Comparison of ENCODE assay signal across 9 cellular contexts in the genomic region with DNA sequence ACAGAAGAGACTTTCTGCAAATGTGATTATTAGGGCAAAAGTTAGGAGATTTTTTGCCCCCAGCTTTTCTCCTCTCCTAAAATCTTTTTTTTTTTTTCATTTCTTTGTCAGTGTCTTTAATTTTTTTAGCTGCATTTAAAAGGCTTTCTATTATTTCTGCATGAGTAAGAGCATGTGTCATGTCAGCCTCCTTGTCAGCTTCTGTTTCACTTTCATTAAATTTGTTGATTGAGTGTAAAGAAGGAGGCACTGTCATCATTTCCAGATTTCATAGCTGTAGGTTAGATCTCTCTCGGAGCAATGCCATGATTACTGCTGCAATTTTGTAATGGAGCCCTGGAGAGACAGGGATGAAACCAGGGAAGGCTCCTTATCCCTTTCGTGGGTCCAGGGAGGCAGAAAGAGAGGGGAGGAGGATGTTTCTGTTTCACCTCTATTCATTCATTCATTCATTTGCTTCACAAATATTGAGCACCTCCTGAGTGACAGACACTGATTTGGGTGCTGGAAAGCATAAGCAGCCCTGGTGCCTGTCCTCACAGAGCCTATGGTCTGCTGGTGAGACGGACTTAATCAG. TPM values are rescaled to one million over a fixed set of nuclear protein-coding genes. Genes with fewer than 3 reads are reported as not detected.
DNase-seq lines count a peak whose midpoint lies in the region; ATAC-seq lines count a peak whose summit lies in the region.
"Had no signal": no experiment of that assay in that cellular context is flagged by ENCODE, and none has a peak within 500 bp of the region (broad histone marks: within the 10 kb centered on the region; RNA-seq: fewer than 3 reads in every experiment).

No MANE protein-coding gene starts in this region.

- peak; percentile 94 for ATAC-seq in HG02870 (IDR thresholded peaks at IDR 0.05; ENCODE audit: unreplicated experiment)
- ATAC-seq in stimulated activated naive CD8-positive, alpha-beta T cell treated with anti-CD3 and anti-CD28 coated beads, Interleukin-15, Interleukin-2, amounts not matched to agents 100 U/mL and 50 U/mL, for 24 hours: peak; percentile 90
- ATAC-seq: HepG2 had no signal

- H3K9me3 Mint-ChIP-seq in activated naive CD4-positive, alpha-beta T cell treated with anti-CD3 and anti-CD28 coated beads, Interleukin-2, amount 10 ng/mL, durations not matched to agents 7 days and 5 days: no peaks in the 10 kb centered on the region
- no peaks in the 10 kb centered on the region for H3K9me3 Mint-ChIP-seq in T-helper 1 cell treated with Interleukin-12 subunit alpha and Interleukin-12 subunit beta and Interleukin-4 antibody, amounts not matched to agents 30 μg/mL and 1 μg/mL, for 36 hours

- H3K27ac Mint-ChIP-seq in activated naive CD4-positive, alpha-beta T cell treated with anti-CD3 and anti-CD28 coated beads, Interleukin-2, amount 10 ng/mL, durations not matched to agents 7 days and 5 days: peak overlapping the region; percentile 74
- peak overlapping the region; percentile 57 for H3K27ac Mint-ChIP-seq in T-helper 1 cell treated with Interleukin-12 subunit alpha and Interleukin-12 subunit beta and Interleukin-4 antibody, amounts not matched to agents 30 μg/mL and 1 μg/mL, for 36 hours

- H3K4me3 Mint-ChIP-seq in activated naive CD4-positive, alpha-beta T cell treated with anti-CD3 and anti-CD28 coated beads, Interleukin-2, amount 10 ng/mL, durations not matched to agents 7 days and 5 days: peak overlapping the region; percentile 21
- H3K4me3 Mint-ChIP-seq in T-helper 1 cell treated with Interleukin-12 subunit alpha and Interleukin-12 subunit beta and Interleukin-4 antibody, amounts not matched to agents 30 μg/mL and 1 μg/mL, for 36 hours: peak overlapping the region; percentile 47

- CTCF ChIA-PET in activated naive CD4-positive, alpha-beta T cell treated with anti-CD3 and anti-CD28 coated beads, Interleukin-2, amount 10 ng/mL, durations not matched to agents 7 days and 5 days (lab: Charles Lee): interaction anchor here (1.1 to 2.1 kb wide), 6 partner anchors 9 to 99 kb away, joined by 3 to 7 read pairs (median 4); no protein-coding TSS in a partner anchor

- no peaks in the 10 kb centered on the region for H3K36me3 Mint-ChIP-seq in activated naive CD4-positive, alpha-beta T cell treated with anti-CD3 and anti-CD28 coated beads, Interleukin-2, amount 10 ng/mL, durations not matched to agents 7 days and 5 days
- peaks cover 2% of the 10 kb centered on the region for H3K36me3 Mint-ChIP-seq in T-helper 1 cell treated with Interleukin-12 subunit alpha and Interleukin-12 subunit beta and Interleukin-4 antibody, amounts not matched to agents 30 μg/mL and 1 μg/mL, for 36 hours (ENCODE audit: low read depth)

- intact Hi-C loops in cardiac septum (cut with DNase I): no loop called here

- H3K4me1 Mint-ChIP-seq in activated naive CD4-positive, alpha-beta T cell treated with anti-CD3 and anti-CD28 coated beads, Interleukin-2, amount 10 ng/mL, durations not matched to agents 7 days and 5 days: peaks cover 44% of the 10 kb centered on the region
- H3K4me1 Mint-ChIP-seq in T-helper 1 cell treated with Interleukin-12 subunit alpha and Interleukin-12 subunit beta and Interleukin-4 antibody, amounts not matched to agents 30 μg/mL and 1 μg/mL, for 36 hours (ENCODE audit: low read depth): peaks cover 29% of the 10 kb centered on the region

- DNase-seq in activated naive CD4-positive, alpha-beta T cell treated with anti-CD3 and anti-CD28 coated beads, Interleukin-2, amount 10 ng/mL, durations not matched to agents 7 days and 5 days: no peak
- no peak for DNase-seq in activated naive CD4-positive, alpha-beta T cell treated with anti-CD3 and anti-CD28 coated beads, Interleukin-2, amount 50 U/mL, for 16 hours
- DNase-seq in stimulated activated naive CD8-positive, alpha-beta T cell treated with anti-CD3 and anti-CD28 coated beads, Interleukin-15, Interleukin-2, amounts not matched to agents 100 U/mL and 50 U/mL, for 24 hours: no peak
- no peak for DNase-seq in NCI-H526 treated with DMSO at 0.1 percent for 48 hours (lab: John Stamatoyannopoulos, UW)
- no peak for DNase-seq in cardiac septum (ENCODE audit: low spot score)
- no peak for DNase-seq in NCI-H2227 (lab: John Stamatoyannopoulos, UW; ENCODE audit: unreplicated experiment)

- H3K27me3 Mint-ChIP-seq in activated naive CD4-positive, alpha-beta T cell treated with anti-CD3 and anti-CD28 coated beads, Interleukin-2, amount 10 ng/mL, durations not matched to agents 7 days and 5 days: peaks cover 5% of the 10 kb centered on the region
- peaks cover 60% of the 10 kb centered on the region for H3K27me3 Mint-ChIP-seq in T-helper 1 cell treated with Interleukin-12 subunit alpha and Interleukin-12 subunit beta and Interleukin-4 antibody, amounts not matched to agents 30 μg/mL and 1 μg/mL, for 36 hours (ENCODE audit: low read depth)

RNA-seq across cellular contexts. Expression of gene SGMS1, which starts 13.3 kb away (rescaled TPM):
- 24.3 TPM for total RNA-seq in cardiac septum
